Comparison of ENCODE assay signal across 1 cellular context in the genomic region with DNA sequence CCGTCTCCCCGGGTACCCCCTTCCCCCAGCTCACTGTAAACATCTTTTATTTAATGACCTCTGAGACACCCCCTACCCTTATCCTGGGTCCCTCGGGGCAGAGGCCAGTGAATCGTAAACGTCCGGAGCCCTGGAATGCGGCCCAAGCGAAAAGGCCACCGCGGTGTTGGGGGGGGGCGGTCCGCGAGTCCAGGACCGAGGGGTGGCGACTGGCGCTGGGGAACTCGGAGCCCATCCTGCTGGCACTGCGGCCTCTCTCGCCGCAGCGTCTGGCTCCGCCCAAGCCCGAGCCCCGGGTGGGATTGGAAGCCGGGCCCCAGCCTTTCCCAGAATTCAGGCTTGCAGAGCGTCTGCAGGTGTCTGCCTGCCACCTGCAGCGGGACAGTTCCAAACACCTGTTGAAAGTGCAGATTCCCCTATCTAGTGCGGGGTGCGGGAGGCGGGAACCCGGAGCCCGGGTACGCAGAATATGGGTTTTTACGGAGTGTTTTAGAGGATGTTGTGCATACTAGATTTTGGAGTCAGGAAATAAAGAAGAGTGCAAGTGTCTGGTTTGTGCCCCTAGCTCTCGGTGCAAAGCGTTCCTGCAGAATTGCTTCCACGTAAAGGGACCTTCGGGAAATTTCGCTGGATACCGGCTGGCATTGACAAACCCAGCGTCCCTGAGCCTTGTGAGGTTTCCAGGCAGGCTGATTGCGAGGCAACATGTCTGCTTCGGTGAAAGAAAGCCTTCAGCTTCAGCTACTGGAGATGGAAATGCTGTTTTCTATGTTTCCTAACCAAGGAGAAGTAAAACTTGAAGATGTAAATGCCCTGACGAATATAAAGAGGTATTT.
TF ChIP-seq lines count a peak whose summit lies in the region.

No MANE protein-coding gene starts in this region.

TF ChIP-seq in GM12878, 131 proteins besides CTCF, POLR2A, EP300 and RAD21:
- TF ChIP-seq RFX5 (IDR thresholded peaks at IDR 0.05; ENCODE audit: low read depth, low read length) = no peak
- TF ChIP-seq, protein P1, sequence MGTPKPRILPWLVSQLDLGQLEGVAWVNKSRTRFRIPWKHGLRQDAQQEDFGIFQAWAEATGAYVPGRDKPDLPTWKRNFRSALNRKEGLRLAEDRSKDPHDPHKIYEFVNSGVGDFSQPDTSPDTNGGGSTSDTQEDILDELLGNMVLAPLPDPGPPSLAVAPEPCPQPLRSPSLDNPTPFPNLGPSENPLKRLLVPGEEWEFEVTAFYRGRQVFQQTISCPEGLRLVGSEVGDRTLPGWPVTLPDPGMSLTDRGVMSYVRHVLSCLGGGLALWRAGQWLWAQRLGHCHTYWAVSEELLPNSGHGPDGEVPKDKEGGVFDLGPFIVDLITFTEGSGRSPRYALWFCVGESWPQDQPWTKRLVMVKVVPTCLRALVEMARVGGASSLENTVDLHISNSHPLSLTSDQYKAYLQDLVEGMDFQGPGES (IDR thresholded peaks at IDR 0.05) = no peak
- no peak for TF ChIP-seq ZNF217 (IDR thresholded peaks at IDR 0.05)
- 0 out of 2 replicates have a peak, but pooled peaks have one; percentile 3 for TF ChIP-seq SIN3A (IDR thresholded peaks at IDR 0.05; ENCODE audit: low read depth, low read length)
- no peak for TF ChIP-seq GABPA (IDR thresholded peaks at IDR 0.05; ENCODE audit: low read depth)
- TF ChIP-seq MAX (IDR thresholded peaks at IDR 0.05; ENCODE audit: low read depth, low read length) = no peak
- TF ChIP-seq KLF5 (IDR thresholded peaks at IDR 0.05; ENCODE audit: partially characterized antibody) = no peak
- no peak for TF ChIP-seq ASH2L (IDR thresholded peaks at IDR 0.05; ENCODE audit: borderline replicate concordance, low read depth)
- TF ChIP-seq IKZF2 (IDR thresholded peaks at IDR 0.05) = peak in 1 of 2 experiments; percentile 10; a peak in 1 of 4 replicates
